In the genomic region with DNA sequence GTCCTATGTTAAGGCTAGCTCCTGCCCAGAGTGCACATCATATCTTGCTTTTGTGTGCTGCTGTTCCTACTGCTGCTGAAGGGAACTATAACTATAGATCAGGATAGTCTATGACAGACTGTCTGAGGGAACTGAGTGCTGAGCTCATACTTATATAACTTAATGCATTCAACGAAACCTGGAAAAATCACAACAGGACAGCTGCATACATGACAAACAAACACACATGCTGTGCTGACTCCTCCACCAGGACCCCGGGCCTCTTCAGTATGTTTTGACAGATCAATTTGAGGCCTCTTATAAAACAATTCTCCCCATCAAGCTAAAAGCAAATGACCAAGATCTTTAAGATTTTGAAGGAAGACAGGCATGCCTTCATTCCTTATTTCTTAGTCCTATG, we compare ENCODE assay signal across 16 cellular contexts.
DNase-seq lines count a peak whose midpoint lies in the region; ATAC-seq and TF ChIP-seq lines count a peak whose summit lies in the region.
"Had no signal": no experiment of that assay in that cellular context is flagged by ENCODE, and none has a peak within 500 bp of the region (broad histone marks: within the 10 kb centered on the region; RNA-seq: fewer than 3 reads in every experiment).

No MANE protein-coding gene starts in this region.

- no peak overlapping the region for H3K4ac ChIP-seq in mesenchymal stem cell (ENCODE audit: low read depth in 1 of 2, low read length in 2 of 2)

- H3K4me3 ChIP-seq in GM23338 = no peak overlapping the region
- no peak overlapping the region for H3K4me3 ChIP-seq in mesenchymal stem cell (ENCODE audit: insufficient read depth in 1 of 2, low read depth in 1 of 2, low read length in 2 of 2)
- H3K4me3 ChIP-seq in neural progenitor cell = no peak overlapping the region
- H3K4me3 ChIP-seq in prostate gland = no peak overlapping the region
- H3K4me3 ChIP-seq: GM23248 had no signal

- no peak for TF ChIP-seq POLR2A in prostate gland (IDR thresholded peaks at IDR 0.05)

- no peak overlapping the region for H2BK15ac ChIP-seq in mesenchymal stem cell (ENCODE audit: low read depth, poor library complexity, severe bottlenecking)

- no peaks in the 10 kb centered on the region for H3K36me3 ChIP-seq in GM23338 (ENCODE audit: insufficient read depth)
- H3K36me3 ChIP-seq in mesenchymal stem cell (ENCODE audit: control insufficient read depth in 1 of 2, insufficient read depth in 2 of 2, low read depth in 1 of 2, low read length in 2 of 2) = no peaks in the 10 kb centered on the region
- H3K36me3 ChIP-seq in neural progenitor cell = no peaks in the 10 kb centered on the region
- no peaks in the 10 kb centered on the region for H3K36me3 ChIP-seq in prostate gland

- H2BK120ac ChIP-seq in mesenchymal stem cell (ENCODE audit: low read depth, low read length) = no peak overlapping the region

- H3K79me2 ChIP-seq in GM23338 (replicated peaks; ENCODE audit: insufficient read depth) = no peaks in the 10 kb centered on the region
- H3K79me2 ChIP-seq in neural progenitor cell (ENCODE audit: low read depth) = no peaks in the 10 kb centered on the region

- no peak overlapping the region for H4K8ac ChIP-seq in mesenchymal stem cell (ENCODE audit: low read length)

- H4K91ac ChIP-seq in mesenchymal stem cell (ENCODE audit: low read length) = no peak overlapping the region

- 7% methylated on average over 2 of the region's 2 CpGs for WGBS in mesenchymal stem cell
- WGBS in prostate gland = 68% methylated on average over 2 of the region's 2 CpGs

- H2BK12ac ChIP-seq in mesenchymal stem cell (ENCODE audit: low read length in 2 of 2) = peak overlapping the region; percentile 21 to 42

- H3K4me1 Mint-ChIP-seq in GM23338 = peaks cover 16% of the 10 kb centered on the region
- peaks cover 15% of the 10 kb centered on the region for H3K4me1 Mint-ChIP-seq in neural progenitor cell
- H3K4me1 Mint-ChIP-seq in stimulated activated memory B cell treated with anti-CD40 and anti-IgM and Interleukin-4, amounts not matched to agents 10 μg/mL and 1 μg/mL and 100 μg/mL, for 72 hours = no peaks in the 10 kb centered on the region
- H3K4me1 Mint-ChIP-seq: B cell had no signal

- H3K27ac ChIP-seq in GM23338 (ENCODE audit: low read depth) (no peak overlapping the region), mesenchymal stem cell (ENCODE audit: low read length, poor library complexity, severe bottlenecking) (no peak overlapping the region), neural progenitor cell (no peak overlapping the region), prostate gland (no peak overlapping the region)
- H3K27ac ChIP-seq: GM23248 had no signal

- no peak overlapping the region for H2AK5ac ChIP-seq in mesenchymal stem cell (ENCODE audit: low read length, severe bottlenecking)

- H3K27ac Mint-ChIP-seq in GM23338 (peak overlapping the region; percentile 66; the same call in 1 of the 2 replicates), neural progenitor cell (peak overlapping the region; percentile 15)
- H3K27ac Mint-ChIP-seq in stimulated activated memory B cell treated with anti-CD40 and anti-IgM and Interleukin-4, amounts not matched to agents 10 μg/mL and 1 μg/mL and 100 μg/mL, for 72 hours = no peak overlapping the region
- H3K27ac Mint-ChIP-seq: B cell; CD4-positive, alpha-beta T cell had no signal

- no peaks in the 10 kb centered on the region for H3K36me3 Mint-ChIP-seq in GM23338 (ENCODE audit: low read depth)
- no peaks in the 10 kb centered on the region for H3K36me3 Mint-ChIP-seq in neural progenitor cell
- no peaks in the 10 kb centered on the region for H3K36me3 Mint-ChIP-seq in stimulated activated memory B cell treated with anti-CD40 and anti-IgM and Interleukin-4, amounts not matched to agents 10 μg/mL and 1 μg/mL and 100 μg/mL, for 72 hours

- H3K9me3 ChIP-seq in mesenchymal stem cell (ENCODE audit: control insufficient read depth, low read length) = no peaks in the 10 kb centered on the region
- no peaks in the 10 kb centered on the region for H3K9me3 ChIP-seq in neural progenitor cell (ENCODE audit: low read depth)
- no peaks in the 10 kb centered on the region for H3K9me3 ChIP-seq in prostate gland

- no peak overlapping the region for H3K14ac ChIP-seq in mesenchymal stem cell (ENCODE audit: low read length in 2 of 2)

- H3F3A ChIP-seq in GM23338 (replicated peaks; ENCODE audit: low read depth) (no peaks in the 10 kb centered on the region), neural progenitor cell (ENCODE audit: low read depth) (no peaks in the 10 kb centered on the region)

- H3K4me3 Mint-ChIP-seq in GM23338 = no peak overlapping the region
- no peak overlapping the region for H3K4me3 Mint-ChIP-seq in neural progenitor cell
- H3K4me3 Mint-ChIP-seq in stimulated activated memory B cell treated with anti-CD40 and anti-IgM and Interleukin-4, amounts not matched to agents 10 μg/mL and 1 μg/mL and 100 μg/mL, for 72 hours = no peak overlapping the region
- H3K4me3 Mint-ChIP-seq: B cell; CD4-positive, alpha-beta T cell had no signal

- H3K27me3 ChIP-seq in GM23338 (ENCODE audit: insufficient read depth) = no peaks in the 10 kb centered on the region
- H3K27me3 ChIP-seq in mesenchymal stem cell (ENCODE audit: control insufficient read depth in 1 of 2, insufficient read depth in 1 of 2, low read length in 2 of 2) = no peaks in the 10 kb centered on the region
- H3K27me3 ChIP-seq in neural progenitor cell = no peaks in the 10 kb centered on the region
- no peaks in the 10 kb centered on the region for H3K27me3 ChIP-seq in prostate gland (replicated peaks; ENCODE audit: insufficient read depth)

- no peak overlapping the region for H3K4me2 ChIP-seq in GM23338
- no peak overlapping the region for H3K4me2 ChIP-seq in mesenchymal stem cell (ENCODE audit: low read length, poor library complexity, severe bottlenecking)
- no peak overlapping the region for H3K4me2 ChIP-seq in neural progenitor cell

- intact Hi-C loops in prostate gland (cut with DNase I) = no loop called here

- H3K27me3 Mint-ChIP-seq in GM23338 (ENCODE audit: insufficient read depth, low read depth, poor library complexity) = no peaks in the 10 kb centered on the region
- H3K27me3 Mint-ChIP-seq in neural progenitor cell (ENCODE audit: insufficient read depth, low read depth) = no peaks in the 10 kb centered on the region
- H3K27me3 Mint-ChIP-seq in stimulated activated memory B cell treated with anti-CD40 and anti-IgM and Interleukin-4, amounts not matched to agents 10 μg/mL and 1 μg/mL and 100 μg/mL, for 72 hours = no peaks in the 10 kb centered on the region
- H3K27me3 Mint-ChIP-seq: B cell; CD4-positive, alpha-beta T cell had no signal

- H3K9me3 Mint-ChIP-seq in GM23338 = no peaks in the 10 kb centered on the region
- H3K9me3 Mint-ChIP-seq in neural progenitor cell = no peaks in the 10 kb centered on the region
- no peaks in the 10 kb centered on the region for H3K9me3 Mint-ChIP-seq in stimulated activated memory B cell treated with anti-CD40 and anti-IgM and Interleukin-4, amounts not matched to agents 10 μg/mL and 1 μg/mL and 100 μg/mL, for 72 hours

- H3K79me1 ChIP-seq in mesenchymal stem cell (replicated peaks; ENCODE audit: low read length, poor library complexity, severe bottlenecking) = no peaks in the 10 kb centered on the region

- TF ChIP-seq CTCF in GM23338 (conservative IDR thresholded peaks at IDR 0.05; ENCODE audit: low read depth in 2 of 2) = no peak
- TF ChIP-seq CTCF in neural progenitor cell (IDR thresholded peaks at IDR 0.05) = no peak
- TF ChIP-seq CTCF in prostate gland (IDR thresholded peaks at IDR 0.05) = no peak

- no peak for ATAC-seq in GM23338
- ATAC-seq in stimulated activated memory B cell treated with anti-CD40 and anti-IgM and Interleukin-4, amounts not matched to agents 10 μg/mL and 1 μg/mL and 100 μg/mL, for 72 hours = peak; percentile 16

- H3K9me2 ChIP-seq in GM23338 (ENCODE audit: insufficient read depth) = no peaks in the 10 kb centered on the region

- H3K4me1 ChIP-seq in GM23338 (ENCODE audit: insufficient read depth) (no peaks in the 10 kb centered on the region; the same call in 1 of the 2 replicates), mesenchymal stem cell (ENCODE audit: control insufficient read depth, insufficient read depth, low read depth, low read length) (no peaks in the 10 kb centered on the region), neural progenitor cell (peaks cover 31% of the 10 kb centered on the region), prostate gland (replicated peaks) (no peaks in the 10 kb centered on the region)

- H2AFZ ChIP-seq in GM23338 (no peak overlapping the region), mesenchymal stem cell (ENCODE audit: low read depth, low read length) (no peak overlapping the region), neural progenitor cell (replicated peaks) (peak overlapping the region; percentile 60)
- H2AFZ ChIP-seq: GM23248 had no signal

- H4K20me1 ChIP-seq in GM23338 (replicated peaks; ENCODE audit: insufficient read depth) (no peaks in the 10 kb centered on the region), neural progenitor cell (ENCODE audit: low read depth) (no peaks in the 10 kb centered on the region)

- no peak overlapping the region for H3K18ac ChIP-seq in mesenchymal stem cell (ENCODE audit: low read depth in 1 of 2, low read length in 2 of 2)

- DNase-seq in GM23338 (ENCODE audit: low spot score) = no peak
- no peak for DNase-seq in mesenchymal stem cell
- no peak for DNase-seq in neural progenitor cell (ENCODE audit: low spot score)
- no peak for DNase-seq in prostate gland (ENCODE audit: low spot score)
- DNase-seq in cortex of kidney (lab: John Stamatoyannopoulos, UW) = no peak
- no peak for DNase-seq in activated CD4-positive, alpha-beta T cell treated with anti-CD3 and anti-CD28 coated beads, Interleukin-2, amount 50 U/mL, for 4 hours
- DNase-seq: C1 segment of cervical spinal cord; Calu3; CD4-positive, alpha-beta T cell; DMS153; DMS79 treated with DMSO at 0.1 percent for 48 hours; EL; GM23248; H7 had no signal

- no peak overlapping the region for H3K23ac ChIP-seq in mesenchymal stem cell (ENCODE audit: low read length in 2 of 2)

- H2BK5ac ChIP-seq in mesenchymal stem cell (ENCODE audit: low read depth, low read length, poor library complexity, severe bottlenecking) = no peak overlapping the region

- H3K9ac ChIP-seq in mesenchymal stem cell (ENCODE audit: low read length) (no peak overlapping the region), neural progenitor cell (no peak overlapping the region)
- H3K9ac ChIP-seq: GM23248 had no signal

TF ChIP-seq in GM23338, 12 proteins besides CTCF, POLR2A, EP300 and RAD21:
- TF ChIP-seq, protein P1, sequence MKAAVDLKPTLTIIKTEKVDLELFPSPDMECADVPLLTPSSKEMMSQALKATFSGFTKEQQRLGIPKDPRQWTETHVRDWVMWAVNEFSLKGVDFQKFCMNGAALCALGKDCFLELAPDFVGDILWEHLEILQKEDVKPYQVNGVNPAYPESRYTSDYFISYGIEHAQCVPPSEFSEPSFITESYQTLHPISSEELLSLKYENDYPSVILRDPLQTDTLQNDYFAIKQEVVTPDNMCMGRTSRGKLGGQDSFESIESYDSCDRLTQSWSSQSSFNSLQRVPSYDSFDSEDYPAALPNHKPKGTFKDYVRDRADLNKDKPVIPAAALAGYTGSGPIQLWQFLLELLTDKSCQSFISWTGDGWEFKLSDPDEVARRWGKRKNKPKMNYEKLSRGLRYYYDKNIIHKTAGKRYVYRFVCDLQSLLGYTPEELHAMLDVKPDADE (IDR thresholded peaks at IDR 0.05) = no peak
- TF ChIP-seq ZNF114 (CRISPR knock-in tag; IDR thresholded peaks at IDR 0.05) = no peak
- TF ChIP-seq CREB1 (CRISPR knock-in tag; IDR thresholded peaks at IDR 0.05; ENCODE audit: low read depth) = no peak
